Comparison of ENCODE assay signal across 12 cellular contexts in genomic region chr3:123602325-123602724, GRCh38. TPM values are rescaled to one million over a fixed set of nuclear protein-coding genes. Genes with fewer than 3 reads are reported as not detected.
DNase-seq lines count a peak whose midpoint lies in the region; ATAC-seq and TF ChIP-seq lines count a peak whose summit lies in the region.
"Had no signal": no experiment of that assay in that cellular context is flagged by ENCODE, and none has a peak within 500 bp of the region (broad histone marks: within the 10 kb centered on the region; RNA-seq: fewer than 3 reads in every experiment).

No MANE protein-coding gene starts in this region.

- H3K4me3 ChIP-seq in fibroblast of lung (replicated peaks in 1 of 4; ENCODE audit: control extremely low read depth in 1 of 4, insufficient read depth in 1 of 4, low read depth in 3 of 4, low read length in 4 of 4), result no peak overlapping the region
- H3K4me3 ChIP-seq: suprapubic skin had no signal

- POLR2A ChIA-PET in RWPE1 (lab: Yijun Ruan, JAX; ENCODE audit: low non-redundant PET), result no interaction called here

- peak; percentile 14 for DNase-seq in NCI-H2196 (lab: John Stamatoyannopoulos, UW; ENCODE audit: unreplicated experiment)
- no peak for DNase-seq in NCI-H2196 treated with DMSO at 0.1 percent for 48 hours (lab: John Stamatoyannopoulos, UW; ENCODE audit: unreplicated experiment)
- DNase-seq in RWPE1 (ENCODE audit: low spot score), result peak; percentile 79
- peak; percentile 86 to 93 for DNase-seq in fibroblast of lung (ENCODE audit: low read depth in 2 of 2)
- DNase-seq in ureter (ENCODE audit: low spot score), result peak; percentile 40
- DNase-seq in effector CD8-positive, alpha-beta T cell (lab: John Stamatoyannopoulos, UW), result no peak
- DNase-seq: NCI-H2171 treated with DMSO at 0.1 percent for 48 hours; nephron progenitor cell; stimulated activated CD4-positive, alpha-beta T cell treated with anti-CD3 and anti-CD28 coated beads, Interleukin-2, amount 100 ng/mL, for 24 hours had no signal

- H3K27ac ChIP-seq in RWPE1 (no peak overlapping the region), fibroblast of lung (ENCODE audit: insufficient read depth, low read length) (no peak overlapping the region)
- H3K27ac ChIP-seq: suprapubic skin had no signal

- H3K27me3 ChIP-seq in fibroblast of lung (ENCODE audit: control insufficient read depth, insufficient read depth, low read length), result no peaks in the 10 kb centered on the region
- H3K27me3 ChIP-seq: suprapubic skin had no signal

- TF ChIP-seq CTCF in RWPE1 (conservative IDR thresholded peaks at IDR 0.05; ENCODE audit: low read depth), result no peak
- no peak for TF ChIP-seq CTCF in fibroblast of lung (conservative IDR thresholded peaks at IDR 0.05 in 1 of 2, IDR thresholded peaks at IDR 0.05 in 1 of 2; ENCODE audit: low read depth in 1 of 2, low read length in 2 of 2)

- CTCF ChIA-PET in RWPE1 (lab: Yijun Ruan, JAX), result no interaction called here

- H3K79me2 ChIP-seq in fibroblast of lung (ENCODE audit: control insufficient read depth, insufficient read depth, low read length), result no peaks in the 10 kb centered on the region

- no peak overlapping the region for H2AFZ ChIP-seq in fibroblast of lung (ENCODE audit: low read length)

- no peak overlapping the region for H3K4me2 ChIP-seq in fibroblast of lung (ENCODE audit: extremely low read depth, insufficient read depth, low read length)

- H3K4me1 ChIP-seq in fibroblast of lung (ENCODE audit: control insufficient read depth, extremely low read depth, insufficient read depth, low read length), result peaks cover 29% of the 10 kb centered on the region

- H3K9ac ChIP-seq in fibroblast of lung (ENCODE audit: insufficient read depth, low read length), result no peak overlapping the region

- H4K20me1 ChIP-seq in fibroblast of lung (ENCODE audit: control insufficient read depth, extremely low read depth, insufficient read depth, low read length), result no peaks in the 10 kb centered on the region

- H3K9me3 ChIP-seq in fibroblast of lung (ENCODE audit: control insufficient read depth, insufficient read depth, low read depth, low read length), result no peaks in the 10 kb centered on the region
- H3K9me3 ChIP-seq: suprapubic skin had no signal

- H3K36me3 ChIP-seq in fibroblast of lung (ENCODE audit: control insufficient read depth, insufficient read depth, low read length), result no peaks in the 10 kb centered on the region
- H3K36me3 ChIP-seq: suprapubic skin had no signal

- ATAC-seq in GM21381 (IDR thresholded peaks at IDR 0.05; ENCODE audit: unreplicated experiment) (no peak), GM21717 (IDR thresholded peaks at IDR 0.05; ENCODE audit: unreplicated experiment) (no peak)

RNA-seq across cellular contexts. Expression of gene HACD2, which starts 17.5 kb away (rescaled TPM):
- 19.5 and 22.0 TPM in 2 replicates for total RNA-seq in fibroblast of lung
- 47.0 and 48.7 TPM in 2 replicates for polyA plus RNA-seq in fibroblast of lung
- polyA plus RNA-seq in fibroblast of lung (2012), result 21.0 TPM in 2 replicates
- 28.0 and 39.3 TPM in 2 replicates for polyA minus RNA-seq in fibroblast of lung (ENCODE audit: low replicate concordance)
- 20.6 TPM for total RNA-seq in ureter

Comparison
In these comparisons a context has a peak if more than half of its experiments do, and no peak if none do; other contexts are left out.
1. DNase-seq: peak in NCI-H2196 (single experiment), RWPE1 (single experiment), fibroblast of lung (2 of 2) and ureter (single experiment); none in NCI-H2196 treated with DMSO at 0.1 percent for 48 hours (single experiment) and effector CD8-positive, alpha-beta T cell (single experiment).